8 cellular contexts compared by ENCODE assay signal in the genomic region with DNA sequence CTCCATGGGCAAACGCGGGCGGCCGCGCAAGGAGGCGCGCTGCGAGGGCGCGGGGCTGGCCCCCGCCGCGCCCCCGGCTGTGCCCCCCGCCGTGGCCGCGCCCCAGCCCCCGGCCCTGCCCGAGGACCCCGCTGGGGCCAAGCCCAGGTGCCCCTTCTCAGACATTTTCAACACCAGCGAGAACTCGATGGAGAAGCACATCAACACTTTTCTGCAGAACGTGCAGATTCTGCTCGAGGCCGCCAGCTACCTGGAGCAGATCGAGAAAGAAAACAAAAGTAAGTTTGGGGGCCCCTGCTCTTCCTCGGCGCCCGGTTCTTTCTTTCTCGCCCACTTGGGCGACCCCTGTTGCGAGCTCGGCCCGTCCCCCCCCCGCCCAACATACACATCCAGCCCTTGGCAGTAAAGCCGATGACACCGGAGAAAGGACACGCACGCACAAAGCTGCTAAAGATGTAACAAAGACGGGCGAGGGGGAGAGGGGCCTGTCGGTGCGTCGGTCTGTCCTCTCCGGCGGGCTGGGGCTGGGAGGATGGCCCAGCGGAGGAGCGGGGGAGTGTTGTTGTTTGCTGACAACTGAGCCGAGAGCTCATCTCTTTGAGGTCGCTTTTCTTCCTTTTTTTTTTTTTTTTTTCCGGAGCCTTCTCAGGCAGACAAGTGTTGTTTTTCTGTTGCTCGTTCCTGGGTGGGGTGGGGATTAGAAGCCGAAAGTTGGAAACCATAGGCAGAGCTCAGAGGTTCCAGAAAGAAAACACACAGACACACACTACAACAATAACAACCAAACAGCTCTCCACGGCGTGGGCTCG. TPM values are rescaled to one million over a fixed set of nuclear protein-coding genes. Genes with fewer than 3 reads are reported as not detected.
DNase-seq lines count a peak whose midpoint lies in the region; ATAC-seq and TF ChIP-seq lines count a peak whose summit lies in the region.

No MANE protein-coding gene starts in this region.

- ATAC-seq in HG02642 (IDR thresholded peaks at IDR 0.05; ENCODE audit: poor library complexity, unreplicated experiment) (peak; percentile 10), HG03045 (IDR thresholded peaks at IDR 0.05; ENCODE audit: unreplicated experiment) (no peak)

- no peaks in the 10 kb centered on the region for H3K9me3 ChIP-seq in CD8-positive, alpha-beta memory T cell (ENCODE audit: low read length)
- no peaks in the 10 kb centered on the region for H3K9me3 ChIP-seq in PC-9 (ENCODE audit: insufficient read depth, low read depth)

- TF ChIP-seq CTCF in PC-9 (conservative IDR thresholded peaks at IDR 0.05) (no peak), progenitor cell of endocrine pancreas (IDR thresholded peaks at IDR 0.05; ENCODE audit: unreplicated experiment) (no peak)

- DNase-seq in CD8-positive, alpha-beta memory T cell: peak; percentile 18 to 73 (median 37)
- DNase-seq in PC-9: peak in 1 of 2 experiments; percentile 11
- peak; percentile 60 for DNase-seq in activated naive CD4-positive, alpha-beta T cell treated with Interleukin-2 at 50 U/mL for 16 hours
- peak in 34 of 42 donors; percentile 22 to 71 (median 44) for DNase-seq in head of caudate nucleus
- DNase-seq in progenitor cell of endocrine pancreas (ENCODE audit: low spot score, unreplicated experiment): no peak
- no peak for DNase-seq in NCI-H345 (lab: John Stamatoyannopoulos, UW)

- peak overlapping the region; percentile 73 to 98 (median 95) for H3K27ac Mint-ChIP-seq in CD8-positive, alpha-beta memory T cell
- peak overlapping the region; percentile 96 for H3K27ac Mint-ChIP-seq in progenitor cell of endocrine pancreas

- H4K20me1 ChIP-seq in PC-9 (ENCODE audit: insufficient read depth): no peaks in the 10 kb centered on the region

- peaks cover 24% of the 10 kb centered on the region for H3K4me1 ChIP-seq in CD8-positive, alpha-beta memory T cell (ENCODE audit: insufficient read depth, low read length)
- H3K4me1 ChIP-seq in PC-9 (replicated peaks; ENCODE audit: insufficient read depth): no peaks in the 10 kb centered on the region; the same call in 1 of the 2 replicates

- no peaks in the 10 kb centered on the region for H3K9me2 ChIP-seq in PC-9 (ENCODE audit: insufficient read depth)

- H3K4me1 Mint-ChIP-seq in CD8-positive, alpha-beta memory T cell: peaks cover 33 to 49% (median 40%) of the 10 kb centered on the region in 3 donors
- peaks cover 15% of the 10 kb centered on the region for H3K4me1 Mint-ChIP-seq in progenitor cell of endocrine pancreas (ENCODE audit: low read depth)

- H2AFZ ChIP-seq in PC-9: peak overlapping the region; percentile 89

- peaks cover 0 to 23% (median 0%) of the 10 kb centered on the region in 3 donors for H3K36me3 Mint-ChIP-seq in CD8-positive, alpha-beta memory T cell
- H3K36me3 Mint-ChIP-seq in progenitor cell of endocrine pancreas (ENCODE audit: insufficient read depth): no peaks in the 10 kb centered on the region

- no TSS peak for BruUV-seq in PC-9 (replicated peaks; lab: Mats Ljungman, UMichigan)

- peaks cover 0 to 20% of the 10 kb centered on the region in 2 donors for H3K27me3 Mint-ChIP-seq in CD8-positive, alpha-beta memory T cell
- H3K27me3 Mint-ChIP-seq in progenitor cell of endocrine pancreas: peaks cover 15% of the 10 kb centered on the region

- peak overlapping the region; percentile 89 to 99 (median 95) for H3K4me3 Mint-ChIP-seq in CD8-positive, alpha-beta memory T cell
- peak overlapping the region; percentile 98 for H3K4me3 Mint-ChIP-seq in progenitor cell of endocrine pancreas (ENCODE audit: low read depth)

- POLR2A ChIA-PET in CD8-positive, alpha-beta memory T cell (lab: Charles Lee): interaction anchor here (0.6 to 6.6 kb wide), 21 partner anchors 8 to 1991 kb away, joined by 3 to 117 read pairs (median 6); a partner anchor contains a TSS
- POLR2A ChIA-PET in PC-9 (lab: Charles Lee; ENCODE audit: unreplicated experiment): interaction anchor here (0.6 to 0.8 kb wide), 3 partner anchors 41 to 199 kb away, joined by 6 to 20 read pairs (median 8); no protein-coding TSS in a partner anchor

- peak overlapping the region; percentile 81 for H3K4me3 ChIP-seq in CD8-positive, alpha-beta memory T cell (ENCODE audit: low read length)
- H3K4me3 ChIP-seq in PC-9: peak overlapping the region; percentile 80

- H3K36me3 ChIP-seq in CD8-positive, alpha-beta memory T cell (ENCODE audit: insufficient read depth, low read length): no peaks in the 10 kb centered on the region
- no peaks in the 10 kb centered on the region for H3K36me3 ChIP-seq in PC-9 (ENCODE audit: low read depth)

- peak overlapping the region; percentile 69 for H3K27ac ChIP-seq in CD8-positive, alpha-beta memory T cell (ENCODE audit: low read depth, low read length)
- H3K27ac ChIP-seq in PC-9: no peak overlapping the region

- H3K4me2 ChIP-seq in PC-9: peak overlapping the region; percentile 77

- no peaks in the 10 kb centered on the region for H3F3A ChIP-seq in PC-9 (ENCODE audit: insufficient read depth, low read depth)

- intact Hi-C loops in PC-9 (cut with micrococcal nuclease; ENCODE audit: unreplicated experiment): loop anchor here (1.0 to 5.0 kb wide), 4 partner anchors 71 to 204 kb away; a partner anchor contains a TSS
- intact Hi-C loops in head of caudate nucleus (cut with DNase I): loop anchor here (5.0 kb wide), 2 partner anchors 59 to 71 kb away; no protein-coding TSS in a partner anchor

- CTCF ChIA-PET in CD8-positive, alpha-beta memory T cell (lab: Charles Lee): interaction anchor here (0.7 to 9.7 kb wide), 14 partner anchors 12 to 97 kb away, joined by 3 to 179 read pairs (median 6); a partner anchor contains a TSS
- CTCF ChIA-PET in PC-9 (lab: Charles Lee): interaction anchor here (0.6 to 0.9 kb wide), 4 partner anchors 82 to 680 kb away, joined by 4 to 9 read pairs (median 6); no protein-coding TSS in a partner anchor

- peaks cover 0 to 2% (median 0%) of the 10 kb centered on the region in 5 donors for H3K9me3 Mint-ChIP-seq in CD8-positive, alpha-beta memory T cell
- H3K9me3 Mint-ChIP-seq in progenitor cell of endocrine pancreas (ENCODE audit: low read depth): no peaks in the 10 kb centered on the region

- no peaks in the 10 kb centered on the region for H3K79me2 ChIP-seq in PC-9 (ENCODE audit: low read depth)

- H3K27me3 ChIP-seq in CD8-positive, alpha-beta memory T cell (ENCODE audit: insufficient read depth, low read length, poor library complexity, severe bottlenecking): peaks cover 5% of the 10 kb centered on the region
- no peaks in the 10 kb centered on the region for H3K27me3 ChIP-seq in PC-9 (ENCODE audit: insufficient read depth, low read depth)

RNA-seq across cellular contexts. Expression of a gene that starts 0.6 kb away (rescaled TPM):
- total RNA-seq in CD8-positive, alpha-beta memory T cell: 1 to 10 TPM; 8.6 to 9.2 TPM
- 32.3 TPM for polyA plus RNA-seq in CD8-positive, alpha-beta memory T cell
- total RNA-seq in PC-9 (2021): 25.8 and 25.9 TPM in 2 replicates
- total RNA-seq in progenitor cell of endocrine pancreas: 27.6 and 30.6 TPM in 2 replicates

Comparison
In these comparisons a context has a peak if more than half of its experiments do, and no peak if none do; other contexts are left out.
1. DNase-seq: peak in CD8-positive, alpha-beta memory T cell (5 of 5), activated naive CD4-positive, alpha-beta T cell treated with Interleukin-2 at 50 U/mL for 16 hours (single experiment) and head of caudate nucleus (34 of 42); none in progenitor cell of endocrine pancreas (single experiment) and NCI-H345 (single experiment).